ENCODE assay signal across 19 cellular contexts in genomic region chr13:43431279-43431678, GRCh38.
"Had no signal": no experiment of that assay in that cellular context is flagged by ENCODE, and none has a peak within 500 bp of the region (broad histone marks: within the 10 kb centered on the region; RNA-seq: fewer than 3 reads in every experiment).

No MANE protein-coding gene starts in this region.

- H3K27ac Mint-ChIP-seq: activated naive CD4-positive, alpha-beta T cell treated with anti-CD3 and anti-CD28 coated beads, Interleukin-2, amount 50 U/mL, for 72 hours; stimulated activated naive CD8-positive, alpha-beta T cell treated with anti-CD3 and anti-CD28 coated beads, Interleukin-15, Interleukin-2, amounts not matched to agents 100 ng/mL and 50 ng/mL, for 24 hours had no signal

- H3K27me3 ChIP-seq: adrenal gland, cardiac muscle cell, dorsolateral prefrontal cortex, right atrium auricular region, transverse colon, vagina had no signal

- H3K4me1 ChIP-seq: adrenal gland, right atrium auricular region had no signal

- DNase-seq: activated CD4-positive, alpha-beta T cell treated with anti-CD3 and anti-CD28 coated beads, Interleukin-2, amount 50 U/mL, for 48 hours; activated gamma-delta T cell treated with Interleukin-2 at 50 U/mL for 16 hours; adrenal gland; dorsolateral prefrontal cortex; head of caudate nucleus; midbrain; occipital lobe; small intestine; stimulated activated CD4-positive, alpha-beta T cell treated with anti-CD3 and anti-CD28 coated beads, Interleukin-15, amount 100 ng/mL, for 24 hours; stimulated activated CD4-positive, alpha-beta T cell treated with anti-CD3 and anti-CD28 coated beads, Interleukin-2, amount 100 ng/mL, for 48 hours; transverse colon; WERI-Rb-1 had no signal

- ATAC-seq: activated naive CD4-positive, alpha-beta T cell treated with anti-CD3 and anti-CD28 coated beads, Interleukin-2, amount 50 U/mL, for 72 hours; left lobe of liver had no signal

- H3K27me3 Mint-ChIP-seq: stimulated activated naive CD8-positive, alpha-beta T cell treated with anti-CD3 and anti-CD28 coated beads, Interleukin-15, Interleukin-2, amounts not matched to agents 100 ng/mL and 50 ng/mL, for 24 hours had no signal

- H3K36me3 ChIP-seq: adrenal gland, cardiac muscle cell, right atrium auricular region, transverse colon, vagina, WERI-Rb-1 had no signal

- H3K9me3 ChIP-seq: adrenal gland, right atrium auricular region, transverse colon, vagina had no signal

- H3K27ac ChIP-seq: adrenal gland, cardiac muscle cell, dorsolateral prefrontal cortex, epithelial cell of prostate, right atrium auricular region, transverse colon, vagina, WERI-Rb-1 had no signal

- H3K9me3 Mint-ChIP-seq: activated naive CD4-positive, alpha-beta T cell treated with anti-CD3 and anti-CD28 coated beads, Interleukin-2, amount 50 U/mL, for 72 hours; stimulated activated naive CD8-positive, alpha-beta T cell treated with anti-CD3 and anti-CD28 coated beads, Interleukin-15, Interleukin-2, amounts not matched to agents 100 ng/mL and 50 ng/mL, for 24 hours had no signal

- H3K36me3 Mint-ChIP-seq: activated naive CD4-positive, alpha-beta T cell treated with anti-CD3 and anti-CD28 coated beads, Interleukin-2, amount 50 U/mL, for 72 hours had no signal

- H3K4me3 ChIP-seq: adrenal gland, cardiac muscle cell, dorsolateral prefrontal cortex, right atrium auricular region, transverse colon, vagina had no signal

- H3K4me3 Mint-ChIP-seq: stimulated activated naive CD8-positive, alpha-beta T cell treated with anti-CD3 and anti-CD28 coated beads, Interleukin-15, Interleukin-2, amounts not matched to agents 100 ng/mL and 50 ng/mL, for 24 hours had no signal
